ENCODE assay signal across 24 cellular contexts in genomic region chr15:66084704-66085103, GRCh38.
A peak's percentile ranks its signal among the peaks of the same experiment; 100 is the strongest.
DNase-seq lines count a peak whose midpoint lies in the region; ATAC-seq, FAIRE-seq and TF ChIP-seq lines count a peak whose summit lies in the region.
"Had no signal": no experiment of that assay in that cellular context is flagged by ENCODE, and none has a peak within 500 bp of the region (broad histone marks: within the 10 kb centered on the region; RNA-seq: fewer than 3 reads in every experiment).

No MANE protein-coding gene starts in this region.

- no peaks in the 10 kb centered on the region for H4K20me1 ChIP-seq in K562 (replicated peaks; ENCODE audit: control insufficient read depth, insufficient read depth, low read length)
- H4K20me1 ChIP-seq: BLaER1 treated with 17β-estradiol and CSF1 and Interleukin-3, amounts not matched to agents 10 nM and 100 nM had no signal

- BruUV-seq in K562 (replicated peaks; lab: Mats Ljungman, UMichigan) = no TSS peak

- intact Hi-C loops in K562 (cut with micrococcal nuclease) = no loop called here
- intact Hi-C loops in sciatic nerve (cut with DNase I) = no loop called here
- intact Hi-C loops in upper lobe of right lung (cut with DNase I) = no loop called here
- intact Hi-C loops in right lobe of liver (cut with DNase I) = no loop called here

- H3K36me3 ChIP-seq in K562 (ENCODE audit: control insufficient read depth, insufficient read depth, low read length) = no peaks in the 10 kb centered on the region
- H3K36me3 ChIP-seq in upper lobe of right lung = no peaks in the 10 kb centered on the region
- H3K36me3 ChIP-seq in right lobe of liver = no peaks in the 10 kb centered on the region
- H3K36me3 ChIP-seq: BE2C; BLaER1 treated with 17β-estradiol and CSF1 and Interleukin-3, amounts not matched to agents 10 nM and 100 nM had no signal

- 0 out of 2 replicates have a peak, but pooled peaks cover 2% of the 10 kb centered on the region for H3K9me3 ChIP-seq in K562 (replicated peaks; ENCODE audit: control insufficient read depth, insufficient read depth, low read depth, low read length)
- H3K9me3 ChIP-seq in upper lobe of right lung = no peaks in the 10 kb centered on the region
- no peaks in the 10 kb centered on the region for H3K9me3 ChIP-seq in right lobe of liver
- H3K9me3 ChIP-seq: A549, BE2C had no signal

- H3K27ac ChIP-seq in K562 (ENCODE audit: extremely low read depth, low read depth, low read length) (no peak overlapping the region), upper lobe of right lung (no peak overlapping the region), right lobe of liver (no peak overlapping the region)
- H3K27ac ChIP-seq: A549; BLaER1 treated with 17β-estradiol and CSF1 and Interleukin-3, amounts not matched to agents 10 nM and 100 nM had no signal

- TF ChIP-seq CTCF in K562 (IDR thresholded peaks at IDR 0.05 in 2 of 3, conservative IDR thresholded peaks at IDR 0.05 in 1 of 3; ENCODE audit: insufficient read depth in 2 of 3, low read depth in 1 of 3, low read length in 3 of 3) (no peak), upper lobe of right lung (IDR thresholded peaks at IDR 0.05) (no peak), right lobe of liver (IDR thresholded peaks at IDR 0.05) (no peak)

- no peak overlapping the region for H3K4me2 ChIP-seq in K562 (ENCODE audit: insufficient read depth, low read length)
- H3K4me2 ChIP-seq: A549; BLaER1 treated with 17β-estradiol and CSF1 and Interleukin-3, amounts not matched to agents 10 nM and 100 nM had no signal

- H3K4me1 ChIP-seq in K562 (replicated peaks in 1 of 2; ENCODE audit: control insufficient read depth in 2 of 2, insufficient read depth in 2 of 2, low read length in 2 of 2) (no peaks in the 10 kb centered on the region; a peak in 1 of 5 replicates), upper lobe of right lung (peaks cover 3% of the 10 kb centered on the region), right lobe of liver (no peaks in the 10 kb centered on the region)
- H3K4me1 ChIP-seq: BLaER1 treated with 17β-estradiol and CSF1 and Interleukin-3, amounts not matched to agents 10 nM and 100 nM had no signal

- H3K27me3 ChIP-seq in K562 (ENCODE audit: control insufficient read depth in 2 of 2, insufficient read depth in 2 of 2, low read length in 2 of 2) (peaks cover 12 to 21% of the 10 kb centered on the region in 2 experiments; a peak in 4 of 5 replicates), upper lobe of right lung (no peaks in the 10 kb centered on the region), right lobe of liver (no peaks in the 10 kb centered on the region)
- H3K27me3 ChIP-seq: BE2C; BLaER1 treated with 17β-estradiol and CSF1 and Interleukin-3, amounts not matched to agents 10 nM and 100 nM had no signal

- DNase-seq in NCI-H526 (lab: John Stamatoyannopoulos, UW) (peak; percentile 41), K562 (ENCODE audit: extremely low read depth in 1 of 4, low spot score in 3 of 4) (no peak), sciatic nerve (ENCODE audit: low spot score) (peak; percentile 15), upper lobe of right lung (peak; percentile 45), NCI-H1048 (lab: John Stamatoyannopoulos, UW) (no peak), right lobe of liver (no peak), NCI-H2029 treated with DMSO at 0.1 percent for 48 hours (lab: John Stamatoyannopoulos, UW) (no peak)
- DNase-seq in activated T-cell treated with anti-CD3 and anti-CD28 coated beads, Interleukin-2, amount 50 U/mL, for 48 hours = no peak
- DNase-seq: 8988T; ACHN; CD8-positive, alpha-beta memory T cell; DMS 273 treated with DMSO at 0.1 percent for 48 hours; DMS79; EL; GDM1; GOT3; HCEC 1CT had no signal

- H2AFZ ChIP-seq in K562 (ENCODE audit: low read depth, low read length) = no peak overlapping the region

- 40% methylated on average over 9 of the region's 10 CpGs for WGBS in K562 (ENCODE audit: insufficient coverage, low coverage, missing lambda C conversion rate)
- 80% methylated on average over 6 of the region's 10 CpGs for WGBS in right lobe of liver (ENCODE audit: insufficient coverage, low coverage, low lambda C conversion rate, missing lambda C conversion rate)

- no peak overlapping the region for H3K9ac ChIP-seq in K562 (ENCODE audit: insufficient read depth in 1 of 2, low read depth in 2 of 2, low read length in 2 of 2)
- H3K9ac ChIP-seq: BLaER1 treated with 17β-estradiol and CSF1 and Interleukin-3, amounts not matched to agents 10 nM and 100 nM had no signal

- no peak for TF ChIP-seq RAD21 in K562 (CRISPR knock-in tag; conservative IDR thresholded peaks at IDR 0.05 in 1 of 2, IDR thresholded peaks at IDR 0.05 in 1 of 2)

- TF ChIP-seq EP300 in K562 (IDR thresholded peaks at IDR 0.05; ENCODE audit: low read length) = no peak

- no peaks in the 10 kb centered on the region for H3K9me1 ChIP-seq in K562 (ENCODE audit: control insufficient read depth, insufficient read depth, low read length)

- FAIRE-seq in K562 (lab: Jason Lieb, UNC) = no peak
- FAIRE-seq: D721Med, GM12878, GM19239, H54 had no signal

- no peaks in the 10 kb centered on the region for H3K79me2 ChIP-seq in K562 (ENCODE audit: control insufficient read depth, insufficient read depth, low read length)

- in situ Hi-C loops in K562 (cut with MboI) = no loop called here

- H3K4me3 ChIP-seq in K562 (no peak overlapping the region), upper lobe of right lung (no peak overlapping the region), right lobe of liver (no peak overlapping the region)
- H3K4me3 ChIP-seq: A549; BLaER1 treated with 17β-estradiol and CSF1 and Interleukin-3, amounts not matched to agents 10 nM and 100 nM; GM12878 had no signal

- POLR2A ChIA-PET in K562 (lab: Yijun Ruan, JAX) = no interaction called here

- TF ChIP-seq POLR2A in K562 (conservative IDR thresholded peaks at IDR 0.05) (no peak), right lobe of liver (IDR thresholded peaks at IDR 0.05) (no peak)

- ATAC-seq in K562 (no peak), sciatic nerve (no peak), upper lobe of right lung (no peak), right lobe of liver (no peak)
- ATAC-seq: A549 had no signal

- CTCF ChIA-PET in K562 (lab: Yijun Ruan, JAX; ENCODE audit: low intra/inter-chr PET ratio) = no interaction called here

TF ChIP-seq in K562, 482 proteins besides CTCF, POLR2A, EP300 and RAD21 (continues in another document):
- TF ChIP-seq FOXA1 (IDR thresholded peaks at IDR 0.05; ENCODE audit: borderline replicate concordance) (no peak), ZFP36 (IDR thresholded peaks at IDR 0.05; ENCODE audit: low read depth, low read length, partially characterized antibody) (peak; percentile 95)

Comparison
In these comparisons a context has a peak if more than half of its experiments do, and no peak if none do; other contexts are left out.
1. DNase-seq: peak in NCI-H526 (2 of 2), sciatic nerve (single experiment) and upper lobe of right lung (single experiment); none in K562 (0 of 4), NCI-H1048 (single experiment), right lobe of liver (0 of 3), activated T-cell treated with anti-CD3 and anti-CD28 coated beads, Interleukin-2, amount 50 U/mL, for 48 hours (0 of 2) and NCI-H2029 treated with DMSO at 0.1 percent for 48 hours (single experiment).